In the genomic region with DNA sequence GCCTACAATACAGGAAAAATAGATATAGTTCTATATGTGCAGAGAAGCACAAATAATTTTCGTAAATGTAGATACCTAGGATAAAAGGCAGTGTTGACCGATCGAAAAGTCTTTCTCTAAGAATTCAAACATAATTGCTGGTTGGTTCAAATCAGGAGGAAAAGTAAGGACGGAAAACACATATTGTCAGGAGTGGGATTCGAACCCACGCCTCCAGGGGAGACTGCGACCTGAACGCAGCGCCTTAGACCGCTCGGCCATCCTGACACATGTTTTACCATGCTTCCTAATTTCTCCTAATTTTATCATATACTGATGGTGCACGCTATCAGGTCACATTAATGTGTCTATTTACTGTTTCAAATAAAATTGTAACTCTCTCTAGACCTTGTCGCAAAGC, we compare ENCODE assay signal across 8 cellular contexts. TPM values are rescaled to one million over a fixed set of nuclear protein-coding genes. Genes with fewer than 3 reads are reported as not detected.
DNase-seq lines count a peak whose midpoint lies in the region; ATAC-seq and TF ChIP-seq lines count a peak whose summit lies in the region.
"Not testable (repeated sequence)": the region's sequence is repeated elsewhere in the genome, so short reads cannot be mapped to it uniquely, and the experiment has no call there.

No MANE protein-coding gene starts in this region.

- peak; percentile 40 for ATAC-seq in HG02840 (IDR thresholded peaks at IDR 0.05; ENCODE audit: low FRiP score, unreplicated experiment)
- ATAC-seq in Right ventricle myocardium superior (ENCODE audit: poor library complexity) = peak; percentile 83

- TF ChIP-seq EP300 in suprapubic skin (IDR thresholded peaks at IDR 0.05) = not testable (repeated sequence)

- peak overlapping the region; percentile 91 for H3K4me3 ChIP-seq in adipocyte (ENCODE audit: low read length)
- peak overlapping the region; percentile 73 for H3K4me3 ChIP-seq in suprapubic skin

- not testable (repeated sequence) for TF ChIP-seq POLR2A in suprapubic skin (IDR thresholded peaks at IDR 0.05)

- H3K9ac ChIP-seq in adipocyte (ENCODE audit: low read length) = peak overlapping the region; percentile 81

- H3K9me3 ChIP-seq in adipocyte (ENCODE audit: control insufficient read depth, low read length); suprapubic skin: not testable (repeated sequence)

- not testable (repeated sequence) for H3K36me3 ChIP-seq in adipocyte (ENCODE audit: control insufficient read depth, insufficient read depth, low read length, severe bottlenecking); suprapubic skin

- peak overlapping the region; percentile 86 for H3K27ac ChIP-seq in suprapubic skin

- peaks cover 18% of the 10 kb centered on the region for H3K4me1 ChIP-seq in adipocyte (ENCODE audit: control insufficient read depth, insufficient read depth, low read length)
- H3K4me1 ChIP-seq in suprapubic skin = peaks cover 18% of the 10 kb centered on the region

- under 1% methylated on average over 13 of the region's 13 CpGs for WGBS in suprapubic skin

- intact Hi-C loops in Right ventricle myocardium superior (cut with DNase I) = not testable (repeated sequence)

- not testable (repeated sequence) for TF ChIP-seq CTCF in suprapubic skin (IDR thresholded peaks at IDR 0.05)

- not testable (repeated sequence) for H3K27me3 ChIP-seq in adipocyte (replicated peaks; ENCODE audit: control insufficient read depth, insufficient read depth, low read length); suprapubic skin

- peak; percentile 45 for DNase-seq in GF-D8 (lab: John Stamatoyannopoulos, UW)
- peak; percentile 18 for DNase-seq in NCI-H187 treated with DMSO at 0.1 percent for 48 hours (lab: John Stamatoyannopoulos, UW)
- peak; percentile 29 for DNase-seq in T-helper 22 cell (ENCODE audit: low read depth)
- DNase-seq in adipocyte (ENCODE audit: low read depth) = peak; percentile 60
- peak; percentile 67 for DNase-seq in Right ventricle myocardium superior
- DNase-seq in occipital lobe (lab: John Stamatoyannopoulos, UW) = peak; percentile 41
- DNase-seq in suprapubic skin (ENCODE audit: low spot score in 2 of 2) = not testable (repeated sequence)

RNA-seq across cellular contexts. Expression of a gene that starts 5.8 kb away (rescaled TPM):
- total RNA-seq in Right ventricle myocardium superior (1.3 TPM), occipital lobe (0.31 TPM), suprapubic skin (1 to 10 TPM; 3.6 to 8.1 (median 5.3) TPM)

RNA-seq across cellular contexts. Expression of a gene that starts 19.5 kb away (rescaled TPM):
- 23.0 TPM for total RNA-seq in Right ventricle myocardium superior
- total RNA-seq in occipital lobe = 4.7 TPM
- 1 to 10 TPM in 3 of 4 donors, under 1 TPM in 1; 0.98 to 5.3 (median 1.4) TPM for total RNA-seq in suprapubic skin

RNA-seq across cellular contexts. Expression of a gene that starts 24.9 kb away (rescaled TPM):
- total RNA-seq in Right ventricle myocardium superior = 13.6 TPM
- total RNA-seq in occipital lobe = 8.4 TPM
- total RNA-seq in suprapubic skin = 10 to 100 TPM in 2 of 4 donors, 1 to 10 TPM in 2; 4.3 to 27.8 (median 8.3) TPM
